Comparison of ENCODE assay signal across 1 cellular context in the genomic region with DNA sequence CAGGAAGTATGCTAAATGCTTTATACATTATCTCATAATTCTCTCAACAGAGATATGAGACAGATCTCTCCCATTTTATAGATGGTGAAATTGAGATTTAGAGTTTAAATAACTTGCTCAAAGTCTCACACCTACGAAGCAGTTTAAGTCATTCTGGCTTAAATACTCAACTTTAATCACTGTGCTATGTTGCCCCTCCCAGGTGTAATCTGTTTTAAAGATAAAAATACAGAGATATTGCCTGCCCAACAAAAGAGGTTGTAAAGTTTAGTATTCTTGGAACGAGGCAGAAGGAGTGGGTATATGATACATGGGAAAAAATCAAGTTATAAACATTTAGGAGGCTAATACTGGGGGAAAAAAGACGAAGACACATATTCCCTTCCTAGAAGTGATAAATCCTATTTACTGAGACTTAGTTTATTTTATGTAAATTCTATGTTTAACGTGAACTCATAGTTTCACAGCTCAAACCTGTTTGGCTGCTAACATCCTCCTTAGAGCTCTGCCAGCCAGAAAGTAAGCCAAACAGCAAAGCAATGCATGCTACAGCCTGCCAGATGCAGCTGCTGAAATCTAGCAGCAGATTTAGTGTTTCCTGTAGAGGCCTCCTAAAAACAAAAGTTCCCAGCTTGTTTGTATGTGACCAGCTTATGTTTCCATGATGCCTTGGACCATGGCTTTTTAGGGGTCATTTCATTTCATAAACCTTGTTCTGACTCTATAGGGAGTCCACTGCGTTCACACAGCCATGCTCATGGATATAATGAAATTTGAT.
TF ChIP-seq lines count a peak whose summit lies in the region.

No MANE protein-coding gene starts in this region.

TF ChIP-seq in IMR-90, 13 proteins besides CTCF, POLR2A, EP300 and RAD21 (continued from another document):
- TF ChIP-seq RFX5 (IDR thresholded peaks at IDR 0.05; ENCODE audit: low read depth, low read length) (no peak), SMC3 (IDR thresholded peaks at IDR 0.05; ENCODE audit: low read depth, low read length) (no peak), NFE2L2 (IDR thresholded peaks at IDR 0.05; ENCODE audit: low read depth, low read length) (no peak)
